Comparison of ENCODE assay signal across 1 cellular context in genomic region chr1:226332947-226333346, GRCh38.
TF ChIP-seq lines count a peak whose summit lies in the region.

No MANE protein-coding gene starts in this region.

TF ChIP-seq in HepG2, 621 proteins besides CTCF, POLR2A, EP300 and RAD21:
- TF ChIP-seq BRF2 (CRISPR knock-in tag; IDR thresholded peaks at IDR 0.05) (no peak), KLF12 (CRISPR knock-in tag; IDR thresholded peaks at IDR 0.05; ENCODE audit: borderline replicate concordance) (no peak), ZNF230 (CRISPR knock-in tag; IDR thresholded peaks at IDR 0.05) (no peak), ZNF326 (CRISPR knock-in tag; IDR thresholded peaks at IDR 0.05; ENCODE audit: borderline replicate concordance) (no peak), CENPT (CRISPR knock-in tag; IDR thresholded peaks at IDR 0.05; ENCODE audit: low read depth) (no peak), ELK4 (CRISPR knock-in tag; IDR thresholded peaks at IDR 0.05; ENCODE audit: borderline replicate concordance) (no peak), ELF4 (CRISPR knock-in tag; IDR thresholded peaks at IDR 0.05; ENCODE audit: borderline replicate concordance) (no peak)
TF ChIP-seq in HepG2: peak in this region for 0.
